Comparison of ENCODE assay signal across 12 cellular contexts in the genomic region with DNA sequence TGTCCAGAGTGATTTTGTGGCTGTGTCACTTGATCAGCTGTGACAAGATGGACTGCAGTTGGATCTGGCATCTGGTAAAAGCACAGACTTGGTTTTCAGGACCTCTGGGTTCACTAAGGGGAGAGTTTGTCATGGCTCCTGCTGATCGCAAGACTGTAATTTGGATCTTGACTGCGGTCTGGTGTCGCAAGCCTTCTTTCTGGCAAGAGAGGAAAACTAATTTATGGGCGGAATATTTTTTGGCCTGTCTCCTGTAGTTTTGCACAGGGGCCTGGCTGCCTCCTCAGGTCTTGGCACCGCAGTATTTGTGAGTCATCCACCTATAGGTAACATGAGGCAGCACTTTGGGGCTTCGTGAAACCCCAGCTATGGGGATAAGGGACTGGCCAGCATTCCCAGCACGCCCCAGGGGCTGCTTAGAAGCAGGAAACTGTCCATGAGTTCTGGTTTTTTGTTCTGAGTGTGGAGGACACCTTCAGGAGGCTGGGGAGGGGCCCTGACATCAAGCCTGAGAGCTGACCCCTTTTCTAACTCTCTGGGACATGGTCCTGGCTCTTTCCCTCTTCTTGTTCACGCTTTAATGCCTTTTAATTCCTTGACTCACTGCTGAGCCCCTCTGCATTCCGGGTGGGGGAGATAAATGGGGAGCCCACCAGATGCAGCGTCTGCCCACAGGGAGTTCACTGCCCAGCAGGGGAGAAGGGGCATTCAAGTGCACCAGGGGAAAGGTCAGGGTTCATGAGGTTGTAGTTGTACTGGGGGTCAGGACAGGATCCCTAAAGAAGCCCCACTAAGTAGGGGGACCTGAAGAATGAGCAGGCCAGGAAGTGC. TPM values are rescaled to one million over a fixed set of nuclear protein-coding genes. Genes with fewer than 3 reads are reported as not detected.
A peak's percentile ranks its signal among the peaks of the same experiment; 100 is the strongest.
DNase-seq lines count a peak whose midpoint lies in the region; ATAC-seq and TF ChIP-seq lines count a peak whose summit lies in the region.
"Had no signal": no experiment of that assay in that cellular context is flagged by ENCODE, and none has a peak within 500 bp of the region (broad histone marks: within the 10 kb centered on the region; RNA-seq: fewer than 3 reads in every experiment).

No MANE protein-coding gene starts in this region.

- intact Hi-C loops in left cardiac atrium (cut with DNase I) = no loop called here
- intact Hi-C loops in body of pancreas (cut with DNase I) = loop anchor here (10.0 kb wide), 1 partner anchor 71 kb away; no protein-coding TSS in a partner anchor

- H3K4me3 ChIP-seq in right atrium auricular region = no peak overlapping the region
- H3K4me3 ChIP-seq in body of pancreas = no peak overlapping the region
- H3K4me3 ChIP-seq in mesenchymal stem cell (ENCODE audit: insufficient read depth in 1 of 2, low read depth in 1 of 2, low read length in 2 of 2) = peak overlapping the region in 1 of 2 experiments; percentile 52
- H3K4me3 ChIP-seq: right lobe of liver had no signal

- H3K79me1 ChIP-seq in mesenchymal stem cell (replicated peaks; ENCODE audit: low read length, poor library complexity, severe bottlenecking) = no peaks in the 10 kb centered on the region

- WGBS in body of pancreas, 2 donors = 60 to 61% methylated on average over 7 to 10 of the region's 10 CpGs
- 75% methylated on average over 10 of the region's 10 CpGs for WGBS in mesenchymal stem cell

- H3K18ac ChIP-seq in mesenchymal stem cell (ENCODE audit: low read depth in 1 of 2, low read length in 2 of 2) = peak overlapping the region in 1 of 2 experiments; percentile 23

- peaks cover 0 to 40% of the 10 kb centered on the region in 2 donors for H3K4me1 ChIP-seq in right atrium auricular region
- peaks cover 77% of the 10 kb centered on the region for H3K4me1 ChIP-seq in body of pancreas
- peaks cover 44% of the 10 kb centered on the region for H3K4me1 ChIP-seq in mesenchymal stem cell (ENCODE audit: control insufficient read depth, insufficient read depth, low read depth, low read length)

- no peak overlapping the region for H2BK5ac ChIP-seq in mesenchymal stem cell (ENCODE audit: low read depth, low read length, poor library complexity, severe bottlenecking)

- no peak overlapping the region for H2AFZ ChIP-seq in mesenchymal stem cell (ENCODE audit: low read depth, low read length)

- TF ChIP-seq POLR2A in body of pancreas (IDR thresholded peaks at IDR 0.05) = no peak

- DNase-seq in left cardiac atrium (no peak), right atrium auricular region (ENCODE audit: low spot score) (no peak), body of pancreas (peak; percentile 44 to 79 (median 60)), mesenchymal stem cell (peak; percentile 68), OCI-M1 (lab: John Stamatoyannopoulos, UW) (no peak), NCI-H1417 treated with DMSO at 0.1 percent for 48 hours (lab: John Stamatoyannopoulos, UW) (no peak)
- DNase-seq: KG1, left colon, right lobe of liver had no signal

- peak overlapping the region; percentile 62 for H3K9ac ChIP-seq in mesenchymal stem cell (ENCODE audit: low read length)

- no peak overlapping the region for H4K91ac ChIP-seq in mesenchymal stem cell (ENCODE audit: low read length)

- H2BK15ac ChIP-seq in mesenchymal stem cell (ENCODE audit: low read depth, poor library complexity, severe bottlenecking) = no peak overlapping the region

- H3K14ac ChIP-seq in mesenchymal stem cell (ENCODE audit: low read length in 2 of 2) = peak overlapping the region in 1 of 2 experiments; percentile 80

- no peak overlapping the region for H2BK120ac ChIP-seq in mesenchymal stem cell (ENCODE audit: low read depth, low read length)

- peak overlapping the region in 1 of 2 donors; percentile 21 for H3K27ac ChIP-seq in right atrium auricular region
- peak overlapping the region; percentile 45 to 61 (median 52) for H3K27ac ChIP-seq in body of pancreas
- peak overlapping the region; percentile 24 for H3K27ac ChIP-seq in mesenchymal stem cell (ENCODE audit: low read length, poor library complexity, severe bottlenecking)
- H3K27ac ChIP-seq: right lobe of liver had no signal

- H3K23ac ChIP-seq in mesenchymal stem cell (ENCODE audit: low read length in 2 of 2) = peak overlapping the region in 1 of 2 experiments; percentile 76

- H2BK12ac ChIP-seq in mesenchymal stem cell (ENCODE audit: low read length in 2 of 2) = peak overlapping the region in 1 of 2 experiments; percentile 35

- H3K9me3 ChIP-seq in right atrium auricular region (no peaks in the 10 kb centered on the region), body of pancreas (no peaks in the 10 kb centered on the region), mesenchymal stem cell (ENCODE audit: control insufficient read depth, low read length) (no peaks in the 10 kb centered on the region)
- H3K9me3 ChIP-seq: right lobe of liver had no signal

- no peak overlapping the region for H3K4me2 ChIP-seq in mesenchymal stem cell (ENCODE audit: low read length, poor library complexity, severe bottlenecking)

- H3K4ac ChIP-seq in mesenchymal stem cell (ENCODE audit: low read depth in 1 of 2, low read length in 2 of 2) = no peak overlapping the region

- TF ChIP-seq CTCF in right atrium auricular region (IDR thresholded peaks at IDR 0.05) (no peak), body of pancreas (IDR thresholded peaks at IDR 0.05) (no peak)

- peak overlapping the region; percentile 16 for H2AK5ac ChIP-seq in mesenchymal stem cell (ENCODE audit: low read length, severe bottlenecking)

- no peak overlapping the region for H4K8ac ChIP-seq in mesenchymal stem cell (ENCODE audit: low read length)

- ATAC-seq in left cardiac atrium = peak; percentile 40 to 66
- peak; percentile 73 for ATAC-seq in body of pancreas
- ATAC-seq in HG03175 (IDR thresholded peaks at IDR 0.05; ENCODE audit: unreplicated experiment) = no peak
- no peak for ATAC-seq in HG03025 (IDR thresholded peaks at IDR 0.05; ENCODE audit: low FRiP score, unreplicated experiment)
- ATAC-seq: activated T-helper 17 cell treated with anti-CD3 and anti-CD28 coated beads, Interleukin-2, amount 50 U/mL, for 72 hours; left colon had no signal

- H3K27me3 ChIP-seq in right atrium auricular region (no peaks in the 10 kb centered on the region), body of pancreas (no peaks in the 10 kb centered on the region), mesenchymal stem cell (ENCODE audit: control insufficient read depth in 1 of 2, insufficient read depth in 1 of 2, low read length in 2 of 2) (no peaks in the 10 kb centered on the region)
- H3K27me3 ChIP-seq: right lobe of liver had no signal

- no peaks in the 10 kb centered on the region for H3K36me3 ChIP-seq in right atrium auricular region
- H3K36me3 ChIP-seq in body of pancreas (replicated peaks in 1 of 2; ENCODE audit: insufficient read depth in 1 of 2, low read depth in 2 of 2) = no peaks in the 10 kb centered on the region
- H3K36me3 ChIP-seq in mesenchymal stem cell (ENCODE audit: control insufficient read depth in 1 of 2, insufficient read depth in 2 of 2, low read depth in 1 of 2, low read length in 2 of 2) = peaks cover 5 to 21% of the 10 kb centered on the region in 2 experiments
- H3K36me3 ChIP-seq: right lobe of liver had no signal

RNA-seq across cellular contexts. Expression of a gene that starts 12.2 kb away (rescaled TPM):
- total RNA-seq in left cardiac atrium (10 to 100 TPM; 15.1 to 27.0 TPM), right atrium auricular region (10 to 100 TPM; 27.2 to 34.5 TPM), body of pancreas (10 to 100 TPM; 62.6 to 71.9 TPM)
- polyA plus RNA-seq in mesenchymal stem cell (2013, experiment 1 of 2) = 48.8 TPM
- polyA plus RNA-seq in mesenchymal stem cell (2013, experiment 2 of 2) = 47.7 TPM
- total RNA-seq: activated T-helper 17 cell treated with anti-CD3 and anti-CD28 coated beads, Interleukin-2, amount 50 U/mL, for 72 hours had no signal

Comparison
In these comparisons a context has a peak if more than half of its experiments do, and no peak if none do; other contexts are left out.
1. ATAC-seq: peak in left cardiac atrium (2 of 2) and body of pancreas (single experiment); none in HG03175 (single experiment) and HG03025 (single experiment).
2. DNase-seq: peak in body of pancreas (4 of 4) and mesenchymal stem cell (single experiment); none in left cardiac atrium (single experiment), right atrium auricular region (single experiment), OCI-M1 (single experiment) and NCI-H1417 treated with DMSO at 0.1 percent for 48 hours (single experiment).